Comparison of ENCODE assay signal across 1 cellular context in the genomic region with DNA sequence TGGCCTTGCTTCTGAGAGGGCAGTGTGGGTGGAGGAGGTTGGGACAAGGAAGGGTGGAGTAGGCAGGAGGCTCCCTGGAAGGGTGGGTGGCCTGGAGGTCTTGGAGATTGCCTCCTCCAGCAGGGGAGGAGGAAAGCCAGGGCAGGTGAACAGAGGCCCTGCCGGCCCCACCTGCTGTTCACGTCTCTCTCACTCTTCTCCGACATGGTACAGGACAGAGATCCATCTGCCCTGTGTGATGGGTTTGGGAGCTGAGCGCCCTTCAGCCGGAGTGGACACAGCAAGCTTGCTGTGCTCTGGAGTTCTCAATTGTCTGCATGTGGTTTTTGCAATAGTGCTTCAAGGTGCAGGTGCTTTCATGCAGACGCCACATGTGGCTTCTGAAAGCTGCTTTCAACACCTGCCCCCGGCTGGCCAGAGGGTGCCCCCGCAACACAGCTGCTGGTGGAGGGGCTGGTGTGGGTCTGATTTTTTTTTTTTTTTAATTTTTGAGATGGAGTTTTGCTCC.
TF ChIP-seq lines count a peak whose summit lies in the region.

No MANE protein-coding gene starts in this region.

TF ChIP-seq in HepG2, 621 proteins besides CTCF, POLR2A, EP300 and RAD21 (continued from another document):
- TF ChIP-seq, protein P1, sequence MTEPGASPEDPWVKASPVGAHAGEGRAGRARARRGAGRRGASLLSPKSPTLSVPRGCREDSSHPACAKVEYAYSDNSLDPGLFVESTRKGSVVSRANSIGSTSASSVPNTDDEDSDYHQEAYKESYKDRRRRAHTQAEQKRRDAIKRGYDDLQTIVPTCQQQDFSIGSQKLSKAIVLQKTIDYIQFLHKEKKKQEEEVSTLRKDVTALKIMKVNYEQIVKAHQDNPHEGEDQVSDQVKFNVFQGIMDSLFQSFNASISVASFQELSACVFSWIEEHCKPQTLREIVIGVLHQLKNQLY (CRISPR knock-in tag; IDR thresholded peaks at IDR 0.05): no peak
- TF ChIP-seq IKZF4 (CRISPR knock-in tag; IDR thresholded peaks at IDR 0.05; ENCODE audit: borderline replicate concordance, low read depth, not compliant biosample characterization) (no peak), HES4 (CRISPR knock-in tag; IDR thresholded peaks at IDR 0.05; ENCODE audit: borderline replicate concordance) (no peak), ZC3H4 (CRISPR knock-in tag; IDR thresholded peaks at IDR 0.05; ENCODE audit: borderline replicate concordance) (no peak), MTF2 (CRISPR knock-in tag; IDR thresholded peaks at IDR 0.05; ENCODE audit: borderline replicate concordance) (no peak), ETV6 (CRISPR knock-in tag; conservative IDR thresholded peaks at IDR 0.05) (no peak)
- TF ChIP-seq, protein P2, sequence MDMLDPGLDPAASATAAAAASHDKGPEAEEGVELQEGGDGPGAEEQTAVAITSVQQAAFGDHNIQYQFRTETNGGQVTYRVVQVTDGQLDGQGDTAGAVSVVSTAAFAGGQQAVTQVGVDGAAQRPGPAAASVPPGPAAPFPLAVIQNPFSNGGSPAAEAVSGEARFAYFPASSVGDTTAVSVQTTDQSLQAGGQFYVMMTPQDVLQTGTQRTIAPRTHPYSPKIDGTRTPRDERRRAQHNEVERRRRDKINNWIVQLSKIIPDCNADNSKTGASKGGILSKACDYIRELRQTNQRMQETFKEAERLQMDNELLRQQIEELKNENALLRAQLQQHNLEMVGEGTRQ (IDR thresholded peaks at IDR 0.05; ENCODE audit: low read depth, low read length): no peak
- TF ChIP-seq, protein P2 (CRISPR knock-in tag; IDR thresholded peaks at IDR 0.05; ENCODE audit: borderline replicate concordance): no peak
- TF ChIP-seq, protein P3, sequence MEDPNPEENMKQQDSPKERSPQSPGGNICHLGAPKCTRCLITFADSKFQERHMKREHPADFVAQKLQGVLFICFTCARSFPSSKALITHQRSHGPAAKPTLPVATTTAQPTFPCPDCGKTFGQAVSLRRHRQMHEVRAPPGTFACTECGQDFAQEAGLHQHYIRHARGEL (CRISPR knock-in tag; IDR thresholded peaks at IDR 0.05): no peak
TF ChIP-seq in HepG2: peak in this region for 0.
